In genomic region chr2:37653805-37654378, GRCh38 we compare ENCODE assay signal across 8 cellular contexts. TPM values are rescaled to one million over a fixed set of nuclear protein-coding genes. Genes with fewer than 3 reads are reported as not detected.
DNase-seq lines count a peak whose midpoint lies in the region; ATAC-seq and TF ChIP-seq lines count a peak whose summit lies in the region.

No MANE protein-coding gene starts in this region.

- no peaks in the 10 kb centered on the region for H3K9me3 ChIP-seq in effector memory CD4-positive, alpha-beta T cell (ENCODE audit: control insufficient read depth, low read length)
- H3K9me3 ChIP-seq in neuronal stem cell (replicated peaks in 1 of 2; ENCODE audit: control insufficient read depth in 2 of 2, insufficient read depth in 1 of 2, low read depth in 1 of 2, low read length in 2 of 2) = peaks cover 0 to 12% of the 10 kb centered on the region in 2 donors

- H3K4me3 ChIP-seq in effector memory CD4-positive, alpha-beta T cell (ENCODE audit: insufficient read depth, low read depth, low read length, poor library complexity, severe bottlenecking) = no peak overlapping the region
- no peak overlapping the region for H3K4me3 ChIP-seq in neuronal stem cell (ENCODE audit: low read length in 2 of 2)

- H2BK5ac ChIP-seq in neuronal stem cell (ENCODE audit: low read length) = no peak overlapping the region

- no peak overlapping the region for H3K14ac ChIP-seq in neuronal stem cell (ENCODE audit: low read length)

- H3K4me3 Mint-ChIP-seq in activated T-cell treated with anti-CD3 and anti-CD28 coated beads, Interleukin-2, amount 50 U/mL, for 72 hours = peak overlapping the region; percentile 74 to 89

- ATAC-seq in activated T-cell treated with anti-CD3 and anti-CD28 coated beads, Interleukin-2, amount 50 U/mL, for 72 hours (replicated peaks in 1 of 2) = peak; percentile 59 to 67
- ATAC-seq in HG02840 (IDR thresholded peaks at IDR 0.05; ENCODE audit: low FRiP score, unreplicated experiment) = peak; percentile 35

- H4K91ac ChIP-seq in neuronal stem cell (ENCODE audit: low read depth, low read length, poor library complexity) = no peak overlapping the region

- H3K27ac Mint-ChIP-seq in activated T-cell treated with anti-CD3 and anti-CD28 coated beads, Interleukin-2, amount 50 U/mL, for 72 hours = peak overlapping the region; percentile 86

- no peak overlapping the region for H2AFZ ChIP-seq in neuronal stem cell (ENCODE audit: low read length)

- H3K9ac ChIP-seq in neuronal stem cell (ENCODE audit: low read depth, low read length, poor library complexity) = no peak overlapping the region

- no peak overlapping the region for H2BK120ac ChIP-seq in neuronal stem cell (ENCODE audit: low read depth, low read length)

- no peak overlapping the region for H3K4ac ChIP-seq in neuronal stem cell (ENCODE audit: low read length)

- peaks cover 0 to 2% of the 10 kb centered on the region in 2 donors for H3K9me3 Mint-ChIP-seq in activated T-cell treated with anti-CD3 and anti-CD28 coated beads, Interleukin-2, amount 50 U/mL, for 72 hours

- peak overlapping the region; percentile 50 for H2AK5ac ChIP-seq in neuronal stem cell (ENCODE audit: low read depth, low read length)

- H3K18ac ChIP-seq in neuronal stem cell (ENCODE audit: low read length) = peak overlapping the region; percentile 66

- H2BK12ac ChIP-seq in neuronal stem cell (ENCODE audit: low read length) = peak overlapping the region; percentile 25

- peak overlapping the region; percentile 64 for H3K27ac ChIP-seq in effector memory CD4-positive, alpha-beta T cell (ENCODE audit: insufficient read depth, low read length, poor library complexity, severe bottlenecking)
- peak overlapping the region; percentile 39 for H3K27ac ChIP-seq in neuronal stem cell (replicated peaks; ENCODE audit: low read length)

- peaks cover 7% of the 10 kb centered on the region for H3K79me1 ChIP-seq in neuronal stem cell (ENCODE audit: low read depth, low read length)

- DNase-seq in activated T-cell treated with anti-CD3 and anti-CD28 coated beads, Interleukin-2, amount 50 U/mL, for 72 hours = peak; percentile 33 to 37
- DNase-seq in activated T-cell treated with anti-CD3 and anti-CD28 coated beads for 4 hours (no peak), NCI-H446 treated with DMSO at 0.1 percent for 48 hours (lab: John Stamatoyannopoulos, UW) (peak; percentile 94), neuronal stem cell (ENCODE audit: low spot score) (no peak), GM13977 (ENCODE audit: low spot score) (no peak), iPS-NIHi11 (ENCODE audit: low spot score) (no peak)
- peak in 2 of 3 donors; percentile 22 to 24 for DNase-seq in effector memory CD4-positive, alpha-beta T cell

- peak overlapping the region; percentile 46 for H2BK15ac ChIP-seq in neuronal stem cell (ENCODE audit: low read length)

- no peaks in the 10 kb centered on the region for H3K36me3 ChIP-seq in effector memory CD4-positive, alpha-beta T cell (ENCODE audit: control insufficient read depth, insufficient read depth, low read length)
- peaks cover 3 to 56% of the 10 kb centered on the region in 2 donors for H3K36me3 ChIP-seq in neuronal stem cell (replicated peaks in 1 of 2; ENCODE audit: control insufficient read depth in 2 of 2, insufficient read depth in 2 of 2, low read length in 2 of 2)

- H3K4me1 ChIP-seq in effector memory CD4-positive, alpha-beta T cell (ENCODE audit: control insufficient read depth, insufficient read depth, low read length, poor library complexity, severe bottlenecking) = peaks cover 61% of the 10 kb centered on the region
- peaks cover 24 to 41% of the 10 kb centered on the region in 2 donors for H3K4me1 ChIP-seq in neuronal stem cell (ENCODE audit: control insufficient read depth in 2 of 2, insufficient read depth in 1 of 2, low read depth in 1 of 2, low read length in 2 of 2)

- H4K8ac ChIP-seq in neuronal stem cell (ENCODE audit: low read depth, low read length) = no peak overlapping the region

- no peak overlapping the region for H3K4me2 ChIP-seq in neuronal stem cell (ENCODE audit: insufficient read depth, low read length, poor library complexity, severe bottlenecking)

- no peaks in the 10 kb centered on the region for H3K27me3 ChIP-seq in effector memory CD4-positive, alpha-beta T cell (replicated peaks; ENCODE audit: control insufficient read depth, insufficient read depth, low read length, poor library complexity, severe bottlenecking)
- H3K27me3 ChIP-seq in neuronal stem cell (ENCODE audit: control insufficient read depth in 3 of 3, insufficient read depth in 3 of 3, low read depth in 1 of 3, low read length in 3 of 3) = no peaks in the 10 kb centered on the region

- peak overlapping the region; percentile 16 for H3K23ac ChIP-seq in neuronal stem cell (ENCODE audit: low read depth, low read length, poor library complexity)

- in situ Hi-C loops in GM13977 (cut with MboI; ENCODE audit: low pct_unique_long_range_greater_than_20kb, low sequenced_read_pairs, unreplicated experiment) = no loop called here

- no peak for TF ChIP-seq CTCF in GM13977 (IDR thresholded peaks at IDR 0.05; ENCODE audit: extremely low read depth, insufficient read depth, missing control alignments)

- WGBS in neuronal stem cell (ENCODE audit: extremely low coverage in 2 of 2, insufficient read length in 2 of 2, insufficient replicate concordance in 1 of 2), 2 donors = no CpG with 5 or more reads among the region's 14 CpGs

- no peaks in the 10 kb centered on the region for H3K27me3 Mint-ChIP-seq in activated T-cell treated with anti-CD3 and anti-CD28 coated beads, Interleukin-2, amount 50 U/mL, for 72 hours (ENCODE audit: low read depth)

- H3K36me3 Mint-ChIP-seq in activated T-cell treated with anti-CD3 and anti-CD28 coated beads, Interleukin-2, amount 50 U/mL, for 72 hours (ENCODE audit: insufficient read depth in 2 of 2) = peaks cover 0 to 6% of the 10 kb centered on the region in 2 donors

- H3K4me1 Mint-ChIP-seq in activated T-cell treated with anti-CD3 and anti-CD28 coated beads, Interleukin-2, amount 50 U/mL, for 72 hours (ENCODE audit: low read depth) = peaks cover 90% of the 10 kb centered on the region

RNA-seq across cellular contexts. Expression of gene CDC42EP3, which starts 17.6 kb away (rescaled TPM):
- total RNA-seq in activated T-cell treated with anti-CD3 and anti-CD28 coated beads, Interleukin-2, amount 50 U/mL, for 72 hours = 10 to 100 TPM; 27.0 to 28.9 TPM
- polyA plus RNA-seq in neuronal stem cell (2013, experiment 1 of 2) = 32.1 TPM
- 31.5 TPM for polyA plus RNA-seq in neuronal stem cell (2013, experiment 2 of 2)

Comparison
In these comparisons a context has a peak if more than half of its experiments do, and no peak if none do; other contexts are left out.
1. DNase-seq: peak in activated T-cell treated with anti-CD3 and anti-CD28 coated beads, Interleukin-2, amount 50 U/mL, for 72 hours (2 of 2), NCI-H446 treated with DMSO at 0.1 percent for 48 hours (single experiment) and effector memory CD4-positive, alpha-beta T cell (2 of 3); none in activated T-cell treated with anti-CD3 and anti-CD28 coated beads for 4 hours (single experiment), neuronal stem cell (single experiment), GM13977 (single experiment) and iPS-NIHi11 (single experiment).